ENCODE assay signal across 25 cellular contexts in genomic region chr6:16227605-16228004, GRCh38.
"Had no signal": no experiment of that assay in that cellular context is flagged by ENCODE, and none has a peak within 500 bp of the region (broad histone marks: within the 10 kb centered on the region; RNA-seq: fewer than 3 reads in every experiment).

No MANE protein-coding gene starts in this region.

- H3K27me3 ChIP-seq: adrenal gland, body of pancreas, breast epithelium, Peyer's patch, SJSA1 had no signal

- ATAC-seq: activated CD8-positive, alpha-beta T cell treated with anti-CD3 and anti-CD28 coated beads, Interleukin-2, amount 10 ng/mL, durations not matched to agents 7 days and 5 days; activated naive CD4-positive, alpha-beta T cell treated with anti-CD3 and anti-CD28 coated beads, Interleukin-2, amount 50 U/mL, for 72 hours; activated T-cell treated with anti-CD3 and anti-CD28 coated beads, Interleukin-2, amount 50 U/mL, for 4 hours; body of pancreas had no signal

- H3K4me1 ChIP-seq: breast epithelium had no signal

- H3K4me2 ChIP-seq: KMS-11, SK-N-SH had no signal

- H3K9ac ChIP-seq: KMS-11, SK-N-SH had no signal

- H3K4me3 ChIP-seq: adrenal gland, body of pancreas, breast epithelium, Peyer's patch, SJSA1 had no signal

- H3K27ac ChIP-seq: adrenal gland, body of pancreas, breast epithelium, KMS-11, Peyer's patch, SJSA1 had no signal

- DNase-seq: activated CD4-positive, alpha-beta T cell treated with anti-CD3 and anti-CD28 coated beads, Interleukin-2, amount 10 ng/mL, durations not matched to agents 24 days and 14 days; activated CD4-positive, alpha-beta T cell treated with anti-CD3 and anti-CD28 coated beads, Interleukin-2, amount 50 U/mL, for 4 hours; activated CD8-positive, alpha-beta T cell treated with anti-CD3 and anti-CD28 coated beads, Interleukin-2, amount 10 ng/mL, durations not matched to agents 7 days and 5 days; activated gamma-delta T cell treated with Interleukin-2 at 50 U/mL for 16 hours; activated naive CD4-positive, alpha-beta T cell treated with anti-CD3 and anti-CD28 coated beads for 36 hours; activated T-cell treated with anti-CD3 and anti-CD28 coated beads, Interleukin-2, amount 50 U/mL, for 4 hours; adrenal gland; body of pancreas; MM.1S; NCI-H1105; NCI-H1417 treated with DMSO at 0.1 percent for 48 hours; NCI-H187 treated with DMSO at 0.1 percent for 48 hours; NCI-H2081; NCI-H2171 treated with DMSO at 0.1 percent for 48 hours; NCI-H2227 treated with DMSO at 0.1 percent for 48 hours; NCI-H446; NCI-H524 treated with DMSO at 0.1 percent for 48 hours; Peyer's patch; RPMI8226; SHP77 treated with DMSO at 0.1 percent for 48 hours; SK-N-SH had no signal

- H3K9me3 ChIP-seq: adrenal gland, body of pancreas, breast epithelium, Peyer's patch, SJSA1, SK-N-SH had no signal

- H3K36me3 ChIP-seq: adrenal gland, breast epithelium, Peyer's patch, SJSA1 had no signal
